In the genomic region with DNA sequence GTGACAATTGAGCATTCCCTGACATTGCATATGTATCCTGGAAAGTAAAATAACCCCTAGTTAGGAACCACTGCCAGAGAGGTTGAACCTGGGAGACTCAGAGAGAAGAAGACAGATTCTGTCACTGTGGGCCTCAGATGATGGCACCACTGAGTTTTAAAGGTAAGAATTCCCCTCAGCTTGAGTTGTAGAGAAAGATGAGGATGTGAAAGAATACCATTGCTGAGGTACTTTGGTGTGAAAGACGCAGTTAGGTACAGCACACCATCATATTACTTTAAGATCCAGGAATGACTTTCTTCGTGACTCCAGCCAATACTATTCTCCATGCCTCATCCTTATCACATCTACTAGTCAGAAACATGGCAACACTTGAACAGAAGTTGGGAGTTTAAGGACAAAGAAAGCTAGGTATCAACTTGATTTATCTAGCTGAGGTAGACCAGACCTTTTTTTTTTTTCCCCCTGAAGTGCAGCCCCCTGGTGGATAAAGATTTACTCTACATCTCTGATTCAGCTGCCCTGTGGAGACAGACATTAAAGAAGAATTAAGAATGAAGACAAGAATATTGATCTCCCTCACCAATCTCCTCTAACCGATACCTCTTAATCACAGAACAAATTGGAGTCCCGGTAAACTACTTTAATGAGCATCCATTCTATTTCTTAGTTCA, we compare ENCODE assay signal across 10 cellular contexts.
A peak's percentile ranks its signal among the peaks of the same experiment; 100 is the strongest.
DNase-seq lines count a peak whose midpoint lies in the region; ATAC-seq, FAIRE-seq and TF ChIP-seq lines count a peak whose summit lies in the region.
"Had no signal": no experiment of that assay in that cellular context is flagged by ENCODE, and none has a peak within 500 bp of the region (broad histone marks: within the 10 kb centered on the region; RNA-seq: fewer than 3 reads in every experiment).

No MANE protein-coding gene starts in this region.

- H3K27me3 ChIP-seq in gastroesophageal sphincter, result no peaks in the 10 kb centered on the region
- H3K27me3 ChIP-seq in upper lobe of right lung, result no peaks in the 10 kb centered on the region
- no peaks in the 10 kb centered on the region for H3K27me3 ChIP-seq in H7 (ENCODE audit: control insufficient read depth, insufficient read depth, low read length)

- TF ChIP-seq RAD21 in A549 (conservative IDR thresholded peaks at IDR 0.05 in 1 of 2, IDR thresholded peaks at IDR 0.05 in 1 of 2), result peak in 1 of 2 experiments; percentile 14; a peak in 1 of 5 replicates

- H3K9me3 ChIP-seq in A549 (no peaks in the 10 kb centered on the region), gastroesophageal sphincter (no peaks in the 10 kb centered on the region), upper lobe of right lung (no peaks in the 10 kb centered on the region)

- ATAC-seq in A549 (peak in 1 of 2 experiments; percentile 53; a peak in 1 of 6 replicates), HG02870 (IDR thresholded peaks at IDR 0.05; ENCODE audit: unreplicated experiment) (peak; percentile 54), gastroesophageal sphincter (no peak), upper lobe of right lung (no peak)

- no peak; the same call in 2 of the 3 replicates for TF ChIP-seq CTCF in A549 (IDR thresholded peaks at IDR 0.05)
- peak; percentile 21 for TF ChIP-seq CTCF in astrocyte of the spinal cord (IDR thresholded peaks at IDR 0.05; ENCODE audit: low read depth, low read length)
- no peak for TF ChIP-seq CTCF in gastroesophageal sphincter (IDR thresholded peaks at IDR 0.05)
- no peak for TF ChIP-seq CTCF in upper lobe of right lung (IDR thresholded peaks at IDR 0.05)

- CTCF ChIA-PET in A549 (lab: Yijun Ruan, JAX), result interaction anchor here (0.6 to 1.0 kb wide), 4 partner anchors 58 to 703 kb away, joined by 3 to 4 read pairs (median 3); no protein-coding TSS in a partner anchor

- WGBS in A549 (ENCODE audit: missing lambda C conversion rate), result 38% methylated on average over 4 of the region's 4 CpGs
- 84 to 94% methylated on average over 4 of the region's 4 CpGs for WGBS in gastroesophageal sphincter (ENCODE audit: low coverage in 1 of 2), 2 donors

- POLR2A ChIA-PET in A549 (lab: Yijun Ruan, JAX), result no interaction called here

- FAIRE-seq in A549 (lab: Jason Lieb, UNC) (no peak), GM12891 (lab: Jason Lieb, UNC) (no peak)
- FAIRE-seq: colon had no signal

- no peak overlapping the region for H3K27ac ChIP-seq in A549
- H3K27ac ChIP-seq in gastroesophageal sphincter, result no peak overlapping the region
- no peak overlapping the region for H3K27ac ChIP-seq in upper lobe of right lung

- TF ChIP-seq POLR2A in A549 (IDR thresholded peaks at IDR 0.05; ENCODE audit: low read length) (no peak), GM12891 (IDR thresholded peaks at IDR 0.05; ENCODE audit: low read depth, low read length) (no peak), gastroesophageal sphincter (IDR thresholded peaks at IDR 0.05) (no peak)

- in situ Hi-C loops in astrocyte of the spinal cord (cut with HindIII; ENCODE audit: low sequenced_read_pairs), result no loop called here

- TF ChIP-seq EP300 in A549 (IDR thresholded peaks at IDR 0.05) (no peak), gastroesophageal sphincter (IDR thresholded peaks at IDR 0.05) (no peak)

- no peak overlapping the region for H3K4me2 ChIP-seq in A549

- H3K4me3 ChIP-seq in A549, result no peak overlapping the region
- H3K4me3 ChIP-seq in astrocyte of the spinal cord (ENCODE audit: low read depth, low read length), result no peak overlapping the region
- no peak overlapping the region for H3K4me3 ChIP-seq in gastroesophageal sphincter
- no peak overlapping the region for H3K4me3 ChIP-seq in upper lobe of right lung
- H3K4me3 ChIP-seq in H7 (ENCODE audit: insufficient read depth, low read depth, low read length), result no peak overlapping the region

- H3K4me1 ChIP-seq in A549 (no peaks in the 10 kb centered on the region), gastroesophageal sphincter (no peaks in the 10 kb centered on the region), upper lobe of right lung (no peaks in the 10 kb centered on the region)

- intact Hi-C loops in upper lobe of right lung (cut with DNase I), result no loop called here

- DNase-seq in A549 (ENCODE audit: low read depth in 1 of 2, low spot score in 1 of 2) (no peak), GM12891 (ENCODE audit: insufficient read length, low spot score) (no peak), astrocyte of the spinal cord (ENCODE audit: low read depth, low spot score) (no peak), upper lobe of right lung (no peak), H7 (no peak), HuH-7.5 (ENCODE audit: low spot score) (no peak)
- DNase-seq: C1 segment of cervical spinal cord had no signal

- H3K36me3 ChIP-seq in gastroesophageal sphincter, result no peaks in the 10 kb centered on the region
- H3K36me3 ChIP-seq in upper lobe of right lung, result no peaks in the 10 kb centered on the region
- no peaks in the 10 kb centered on the region for H3K36me3 ChIP-seq in H7 (replicated peaks; ENCODE audit: control insufficient read depth, insufficient read depth, low read length)

TF ChIP-seq in A549, 52 proteins besides CTCF, POLR2A, EP300 and RAD21:
- TF ChIP-seq PHF8 (IDR thresholded peaks at IDR 0.05; ENCODE audit: borderline replicate concordance, low read depth) (no peak), SMC3 (IDR thresholded peaks at IDR 0.05) (0 out of 3 replicates have a peak, but pooled peaks have one; percentile 15), HEYL (CRISPR knock-in tag; IDR thresholded peaks at IDR 0.05) (no peak)
TF ChIP-seq in A549: peak in this region for 1.

TF ChIP-seq in GM12891, 5 proteins besides CTCF, POLR2A, EP300 and RAD21:
- TF ChIP-seq POU2F2 (IDR thresholded peaks at IDR 0.05; ENCODE audit: low read depth, low read length), result no peak
- peak; percentile 42; the same call in 1 of the 2 replicates for TF ChIP-seq SPI1 (IDR thresholded peaks at IDR 0.05; ENCODE audit: low read depth, low read length)
